8 cellular contexts compared by ENCODE assay signal in genomic region chr9:99104459-99105151, GRCh38. TPM values are rescaled to one million over a fixed set of nuclear protein-coding genes. Genes with fewer than 3 reads are reported as not detected.
DNase-seq lines count a peak whose midpoint lies in the region; ATAC-seq and TF ChIP-seq lines count a peak whose summit lies in the region.

Gene TGFBR1, plus strand, starts transcription at chr9:99105113. Its CDS starts 93 bp downstream, at chr9:99105206.

- peak within 1 kb of the TSS; percentile 65 to 81; a peak in 3 of 4 replicates for H3K4me3 ChIP-seq in DND-41 (ENCODE audit: low read depth in 1 of 2, low read length in 2 of 2)
- peak within 1 kb of the TSS; percentile 91 for H3K4me3 ChIP-seq in GM23338
- H3K4me3 ChIP-seq in fibroblast of mammary gland (ENCODE audit: control insufficient read depth, low read depth, low read length), result peak within 1 kb of the TSS; percentile 73

- H2AFZ ChIP-seq in DND-41 (ENCODE audit: low read depth, low read length), result peak within 1 kb of the TSS; percentile 89
- H2AFZ ChIP-seq in GM23338, result peak within 1 kb of the TSS; percentile 100

- H3K36me3 ChIP-seq in DND-41 (ENCODE audit: insufficient read depth, low read length), result no peaks in the 10 kb centered on the region
- H3K36me3 ChIP-seq in GM23338 (ENCODE audit: insufficient read depth), result no peaks in the 10 kb centered on the region

- peak; percentile 23 for TF ChIP-seq CTCF in DND-41 (IDR thresholded peaks at IDR 0.05; ENCODE audit: borderline replicate concordance, extremely low read depth, low read length, poor library complexity, severe bottlenecking)
- TF ChIP-seq CTCF in GM23338 (conservative IDR thresholded peaks at IDR 0.05; ENCODE audit: low read depth in 2 of 2), result no peak
- TF ChIP-seq CTCF in fibroblast of mammary gland (conservative IDR thresholded peaks at IDR 0.05; ENCODE audit: control insufficient read depth, insufficient read depth, low read depth, low read length), result no peak

- POLR2A ChIA-PET in naive thymus-derived CD8-positive, alpha-beta T cell (lab: Charles Lee), result interaction anchor here (0.8 to 6.1 kb wide), 17 partner anchors 9 to 1120 kb away, joined by 3 to 63 read pairs (median 5); no protein-coding TSS in a partner anchor

- DNase-seq in DND-41 (peak; percentile 93), GM23338 (ENCODE audit: low spot score) (peak; percentile 93), Kasumi-1 (lab: John Stamatoyannopoulos, UW) (peak; percentile 82 to 89), RPMI8226 (peak; percentile 89), fibroblast of mammary gland (ENCODE audit: low read depth) (peak; percentile 82)
- peak; percentile 96 for DNase-seq in activated T-helper 2 cell treated with anti-CD3 and anti-CD28 coated beads, Interferon-gamma antibody, Interleukin-2, Interleukin-4, amounts not matched to agents 10 μg/mL and 5 μg/mL and 100 μg/mL, durations not matched to agents 14 hours and 24 hours and 36 hours (ENCODE audit: low spot score)
- peak; percentile 84 to 94 (median 90) for DNase-seq in naive thymus-derived CD8-positive, alpha-beta T cell
- peak; percentile 84 to 91 (median 89) for DNase-seq in stimulated activated naive CD4-positive, alpha-beta T cell (lab: John Stamatoyannopoulos, UW)

- no peaks in the 10 kb centered on the region for H3K9me3 ChIP-seq in DND-41 (ENCODE audit: insufficient read depth, low read length, severe bottlenecking)

- H3K9me3 Mint-ChIP-seq in GM23338, result no peaks in the 10 kb centered on the region
- H3K9me3 Mint-ChIP-seq in activated T-helper 2 cell treated with anti-CD3 and anti-CD28 coated beads, Interferon-gamma antibody, Interleukin-2, Interleukin-4, amounts not matched to agents 10 μg/mL and 5 μg/mL and 100 μg/mL, durations not matched to agents 14 hours and 24 hours and 36 hours, result peaks cover 4% of the 10 kb centered on the region
- peaks cover 0 to 4% (median 0%) of the 10 kb centered on the region in 9 donors for H3K9me3 Mint-ChIP-seq in naive thymus-derived CD8-positive, alpha-beta T cell

- no peaks in the 10 kb centered on the region for H3K27me3 ChIP-seq in DND-41 (ENCODE audit: insufficient read depth, low read length, poor library complexity)
- H3K27me3 ChIP-seq in GM23338 (ENCODE audit: insufficient read depth), result peaks cover 25% of the 10 kb centered on the region

- peak within 1 kb of the TSS; percentile 85 for H3K4me3 Mint-ChIP-seq in GM23338
- peak within 1 kb of the TSS; percentile 90 for H3K4me3 Mint-ChIP-seq in activated T-helper 2 cell treated with anti-CD3 and anti-CD28 coated beads, Interferon-gamma antibody, Interleukin-2, Interleukin-4, amounts not matched to agents 10 μg/mL and 5 μg/mL and 100 μg/mL, durations not matched to agents 14 hours and 24 hours and 36 hours (ENCODE audit: low read depth)
- H3K4me3 Mint-ChIP-seq in naive thymus-derived CD8-positive, alpha-beta T cell, result peak within 1 kb of the TSS; percentile 86 to 97 (median 92)

- 0 out of 2 replicates have a peak within 1 kb of the TSS, but pooled peaks have one; percentile 2 for H3K27ac Mint-ChIP-seq in GM23338
- H3K27ac Mint-ChIP-seq in activated T-helper 2 cell treated with anti-CD3 and anti-CD28 coated beads, Interferon-gamma antibody, Interleukin-2, Interleukin-4, amounts not matched to agents 10 μg/mL and 5 μg/mL and 100 μg/mL, durations not matched to agents 14 hours and 24 hours and 36 hours, result peak within 1 kb of the TSS; percentile 88
- peak within 1 kb of the TSS; percentile 87 to 96 (median 94) for H3K27ac Mint-ChIP-seq in naive thymus-derived CD8-positive, alpha-beta T cell

- no peaks in the 10 kb centered on the region; the same call in 2 of the 3 replicates for H3K36me3 Mint-ChIP-seq in GM23338 (ENCODE audit: low read depth)
- peaks cover 23% of the 10 kb centered on the region for H3K36me3 Mint-ChIP-seq in activated T-helper 2 cell treated with anti-CD3 and anti-CD28 coated beads, Interferon-gamma antibody, Interleukin-2, Interleukin-4, amounts not matched to agents 10 μg/mL and 5 μg/mL and 100 μg/mL, durations not matched to agents 14 hours and 24 hours and 36 hours (ENCODE audit: low read depth)
- peaks cover 1 to 4% (median 2%) of the 10 kb centered on the region in 3 donors for H3K36me3 Mint-ChIP-seq in naive thymus-derived CD8-positive, alpha-beta T cell

- H4K20me1 ChIP-seq in DND-41 (ENCODE audit: insufficient read depth, low read length) (peaks cover 14% of the 10 kb centered on the region; the same call in 1 of the 2 replicates), GM23338 (replicated peaks; ENCODE audit: insufficient read depth) (peaks cover 28% of the 10 kb centered on the region)

- H3K4me1 Mint-ChIP-seq in GM23338, result peaks cover 37% of the 10 kb centered on the region
- H3K4me1 Mint-ChIP-seq in activated T-helper 2 cell treated with anti-CD3 and anti-CD28 coated beads, Interferon-gamma antibody, Interleukin-2, Interleukin-4, amounts not matched to agents 10 μg/mL and 5 μg/mL and 100 μg/mL, durations not matched to agents 14 hours and 24 hours and 36 hours (ENCODE audit: low read depth), result peaks cover 50% of the 10 kb centered on the region
- H3K4me1 Mint-ChIP-seq in naive thymus-derived CD8-positive, alpha-beta T cell, result peaks cover 36 to 60% (median 57%) of the 10 kb centered on the region in 4 donors

- H3F3A ChIP-seq in GM23338 (replicated peaks; ENCODE audit: low read depth), result peaks cover 12% of the 10 kb centered on the region

- peak within 1 kb of the TSS; percentile 82 for H3K9ac ChIP-seq in DND-41 (ENCODE audit: low read depth, low read length)

- peak within 1 kb of the TSS; percentile 61 for H3K27ac ChIP-seq in DND-41 (ENCODE audit: low read length)
- H3K27ac ChIP-seq in GM23338 (ENCODE audit: low read depth), result peak within 1 kb of the TSS; percentile 69; the same call in 1 of the 2 replicates

- H3K9me2 ChIP-seq in GM23338 (ENCODE audit: insufficient read depth), result no peaks in the 10 kb centered on the region

- peaks cover 54% of the 10 kb centered on the region for H3K4me1 ChIP-seq in DND-41 (ENCODE audit: insufficient read depth, low read length)
- H3K4me1 ChIP-seq in GM23338 (ENCODE audit: insufficient read depth), result peaks cover 39% of the 10 kb centered on the region

- H3K79me2 ChIP-seq in DND-41 (ENCODE audit: insufficient read depth, low read length) (peaks cover 42% of the 10 kb centered on the region), GM23338 (replicated peaks; ENCODE audit: insufficient read depth) (peaks cover 40% of the 10 kb centered on the region)

- H3K4me2 ChIP-seq in DND-41 (ENCODE audit: insufficient read depth, low read length), result peak within 1 kb of the TSS; percentile 85
- H3K4me2 ChIP-seq in GM23338, result peak within 1 kb of the TSS; percentile 99

- ATAC-seq in DND-41 (ENCODE audit: insufficient read depth, low read depth) (peak; percentile 85), GM23338 (peak; percentile 93)
- peak; percentile 84 to 87 for ATAC-seq in naive thymus-derived CD8-positive, alpha-beta T cell

- peaks cover 3% of the 10 kb centered on the region for H3K27me3 Mint-ChIP-seq in GM23338 (ENCODE audit: insufficient read depth, low read depth, poor library complexity)
- H3K27me3 Mint-ChIP-seq in activated T-helper 2 cell treated with anti-CD3 and anti-CD28 coated beads, Interferon-gamma antibody, Interleukin-2, Interleukin-4, amounts not matched to agents 10 μg/mL and 5 μg/mL and 100 μg/mL, durations not matched to agents 14 hours and 24 hours and 36 hours (ENCODE audit: low read depth), result no peaks in the 10 kb centered on the region
- no peaks in the 10 kb centered on the region for H3K27me3 Mint-ChIP-seq in naive thymus-derived CD8-positive, alpha-beta T cell

- intact Hi-C loops in activated T-helper 2 cell treated with anti-CD3 and anti-CD28 coated beads, Interferon-gamma antibody, Interleukin-2, Interleukin-4, amounts not matched to agents 10 μg/mL and 5 μg/mL and 100 μg/mL, durations not matched to agents 14 hours and 24 hours and 36 hours (cut with micrococcal nuclease), result loop anchor here (1.0 to 5.0 kb wide), 4 partner anchors 15 to 718 kb away; partner anchors contain the start of gene NR4A3

TF ChIP-seq in GM23338, 12 proteins besides CTCF, POLR2A, EP300 and RAD21:
- peak; percentile 67 for TF ChIP-seq POLR2AphosphoS5 (IDR thresholded peaks at IDR 0.05; ENCODE audit: low read depth)
- TF ChIP-seq NANOG (IDR thresholded peaks at IDR 0.05; ENCODE audit: borderline replicate concordance), result no peak
- TF ChIP-seq CREB1 (CRISPR knock-in tag; IDR thresholded peaks at IDR 0.05; ENCODE audit: low read depth), result no peak

RNA-seq across cellular contexts. Expression of gene TGFBR1, which starts in this region (rescaled TPM):
- total RNA-seq in GM23338 (2014; rRNA removed; shearing (Covaris generic)), result 39.5 and 40.2 TPM in 2 replicates
- 8.3 and 9.3 TPM in 2 replicates for polyA plus RNA-seq in GM23338 (2016; fragmentation: Nextera tagmentation; extraction: Ambion mirVana)
- total RNA-seq in activated T-helper 2 cell treated with anti-CD3 and anti-CD28 coated beads, Interferon-gamma antibody, Interleukin-2, Interleukin-4, amounts not matched to agents 10 μg/mL and 5 μg/mL and 100 μg/mL, durations not matched to agents 14 hours and 24 hours and 36 hours, result 30.6 and 30.8 TPM in 2 replicates
- 10 to 100 TPM; 43.6 to 45.3 TPM for total RNA-seq in naive thymus-derived CD8-positive, alpha-beta T cell
- 10 to 100 TPM; 19.2 to 23.6 (median 22.3) TPM for polyA plus RNA-seq in naive thymus-derived CD8-positive, alpha-beta T cell

Comparison
In these comparisons a context has a peak if more than half of its experiments do, and no peak if none do; other contexts are left out.
1. Peak in every context shown above with its lines: DNase-seq, ATAC-seq, H3K4me3 ChIP-seq and H3K27ac ChIP-seq.
2. H3K27ac Mint-ChIP-seq: peak in every context shown above with its lines; median percentile 94 in naive thymus-derived CD8-positive, alpha-beta T cell; 88 in activated T-helper 2 cell treated with anti-CD3 and anti-CD28 coated beads, Interferon-gamma antibody, Interleukin-2, Interleukin-4, amounts not matched to agents 10 μg/mL and 5 μg/mL and 100 μg/mL, durations not matched to agents 14 hours and 24 hours and 36 hours; 2 in GM23338.